ENCODE assay signal across 10 cellular contexts in the genomic region with DNA sequence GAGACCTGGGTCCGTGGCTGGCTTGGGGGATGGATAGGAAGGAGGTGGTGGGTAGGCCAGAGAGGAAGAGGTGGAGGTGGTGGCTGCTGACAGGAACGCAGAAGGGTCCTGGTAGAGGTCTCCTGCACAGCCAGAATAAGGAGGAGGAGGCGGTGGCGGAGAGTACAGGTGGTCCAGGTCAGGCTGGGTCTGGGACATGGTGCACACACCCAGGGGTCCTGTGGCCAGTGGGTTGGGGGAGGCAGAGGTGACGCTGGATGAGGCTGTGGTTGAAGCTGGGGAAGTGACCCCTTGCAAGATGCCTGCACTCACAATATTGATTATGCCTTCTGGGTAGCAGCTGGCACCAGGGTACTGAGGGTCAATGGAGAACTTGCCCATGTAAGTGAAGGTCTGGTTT. TPM values are rescaled to one million over a fixed set of nuclear protein-coding genes. Genes with fewer than 3 reads are reported as not detected.
DNase-seq lines count a peak whose midpoint lies in the region; ATAC-seq lines count a peak whose summit lies in the region.
"Had no signal": no experiment of that assay in that cellular context is flagged by ENCODE, and none has a peak within 500 bp of the region (broad histone marks: within the 10 kb centered on the region; RNA-seq: fewer than 3 reads in every experiment).

No MANE protein-coding gene starts in this region.

- H3K27ac ChIP-seq in substantia nigra (ENCODE audit: low read depth, low read length, poor library complexity, severe bottlenecking), result no peak overlapping the region

- CTCF ChIA-PET in activated CD8-positive, alpha-beta memory T cell treated with anti-CD3 and anti-CD28 coated beads, Interleukin-2, amount 10 ng/mL, durations not matched to agents 7 days and 5 days (lab: Charles Lee), result interaction anchor here (0.9 to 10.1 kb wide), 4 partner anchors 8 to 204 kb away, joined by 3 to 104 read pairs (median 19); no protein-coding TSS in a partner anchor

- intact Hi-C loops in activated CD4-positive, alpha-beta T cell treated with anti-CD3 and anti-CD28 coated beads, Interleukin-2, amount 10 ng/mL, durations not matched to agents 24 days and 14 days (cut with micrococcal nuclease), result loop anchor here (10.0 kb wide), 1 partner anchor 629 kb away; no protein-coding TSS in a partner anchor

- H3K27me3 Mint-ChIP-seq in activated CD8-positive, alpha-beta memory T cell treated with anti-CD3 and anti-CD28 coated beads, Interleukin-2, amount 10 ng/mL, durations not matched to agents 7 days and 5 days, result peaks cover 57% of the 10 kb centered on the region
- peaks cover 5% of the 10 kb centered on the region for H3K27me3 Mint-ChIP-seq in activated CD4-positive, alpha-beta T cell treated with anti-CD3 and anti-CD28 coated beads, Interleukin-2, amount 10 ng/mL, durations not matched to agents 24 days and 14 days

- H3K4me3 Mint-ChIP-seq in activated CD8-positive, alpha-beta memory T cell treated with anti-CD3 and anti-CD28 coated beads, Interleukin-2, amount 10 ng/mL, durations not matched to agents 7 days and 5 days, result peak overlapping the region; percentile 83
- H3K4me3 Mint-ChIP-seq in activated CD4-positive, alpha-beta T cell treated with anti-CD3 and anti-CD28 coated beads, Interleukin-2, amount 10 ng/mL, durations not matched to agents 24 days and 14 days, result peak overlapping the region; percentile 97

- H3K4me1 Mint-ChIP-seq in activated CD8-positive, alpha-beta memory T cell treated with anti-CD3 and anti-CD28 coated beads, Interleukin-2, amount 10 ng/mL, durations not matched to agents 7 days and 5 days, result peaks cover 57% of the 10 kb centered on the region
- H3K4me1 Mint-ChIP-seq in activated CD4-positive, alpha-beta T cell treated with anti-CD3 and anti-CD28 coated beads, Interleukin-2, amount 10 ng/mL, durations not matched to agents 24 days and 14 days, result peaks cover 59% of the 10 kb centered on the region

- H3K36me3 ChIP-seq in iPS-15b (ENCODE audit: control insufficient read depth, insufficient read depth, low read length), result no peaks in the 10 kb centered on the region

- H3K4me3 ChIP-seq in iPS-15b (ENCODE audit: low read depth, low read length), result peak overlapping the region; percentile 43

- no peak for ATAC-seq in activated CD8-positive, alpha-beta memory T cell treated with anti-CD3 and anti-CD28 coated beads, Interleukin-2, amount 10 ng/mL, durations not matched to agents 7 days and 5 days
- ATAC-seq in GM19463 (IDR thresholded peaks at IDR 0.05; ENCODE audit: unreplicated experiment), result no peak

- H3K36me3 Mint-ChIP-seq in activated CD8-positive, alpha-beta memory T cell treated with anti-CD3 and anti-CD28 coated beads, Interleukin-2, amount 10 ng/mL, durations not matched to agents 7 days and 5 days, result peaks cover 27% of the 10 kb centered on the region
- peaks cover 67% of the 10 kb centered on the region for H3K36me3 Mint-ChIP-seq in activated CD4-positive, alpha-beta T cell treated with anti-CD3 and anti-CD28 coated beads, Interleukin-2, amount 10 ng/mL, durations not matched to agents 24 days and 14 days (ENCODE audit: low read depth)

- peaks cover 45% of the 10 kb centered on the region for H3K27me3 ChIP-seq in iPS-15b (ENCODE audit: control insufficient read depth, insufficient read depth, low read length)

- no peaks in the 10 kb centered on the region for H3K9me3 Mint-ChIP-seq in activated CD8-positive, alpha-beta memory T cell treated with anti-CD3 and anti-CD28 coated beads, Interleukin-2, amount 10 ng/mL, durations not matched to agents 7 days and 5 days (ENCODE audit: low read depth)
- H3K9me3 Mint-ChIP-seq in activated CD4-positive, alpha-beta T cell treated with anti-CD3 and anti-CD28 coated beads, Interleukin-2, amount 10 ng/mL, durations not matched to agents 24 days and 14 days, result no peaks in the 10 kb centered on the region

- no peaks in the 10 kb centered on the region for H3K9me3 ChIP-seq in iPS-15b (ENCODE audit: control insufficient read depth, insufficient read depth, low read length)

- no peak overlapping the region for H3K27ac Mint-ChIP-seq in activated CD8-positive, alpha-beta memory T cell treated with anti-CD3 and anti-CD28 coated beads, Interleukin-2, amount 10 ng/mL, durations not matched to agents 7 days and 5 days
- H3K27ac Mint-ChIP-seq in activated CD4-positive, alpha-beta T cell treated with anti-CD3 and anti-CD28 coated beads, Interleukin-2, amount 10 ng/mL, durations not matched to agents 24 days and 14 days, result peak overlapping the region; percentile 100

- H3K4me1 ChIP-seq in iPS-15b (ENCODE audit: control insufficient read depth, insufficient read depth, low read length), result no peaks in the 10 kb centered on the region

- no peak overlapping the region for H3K9ac ChIP-seq in iPS-15b (ENCODE audit: low read depth, low read length)

- DNase-seq in activated CD8-positive, alpha-beta memory T cell treated with anti-CD3 and anti-CD28 coated beads, Interleukin-2, amount 10 ng/mL, durations not matched to agents 7 days and 5 days, result no peak
- DNase-seq in activated CD8-positive, alpha-beta memory T cell treated with anti-CD3 and anti-CD28 coated beads, Interleukin-2, amount 50 U/mL, for 48 hours, result no peak
- peak; percentile 62 for DNase-seq in activated CD4-positive, alpha-beta T cell treated with anti-CD3 and anti-CD28 coated beads, Interleukin-2, amount 10 ng/mL, durations not matched to agents 24 days and 14 days
- DNase-seq in stimulated activated CD4-positive, alpha-beta T cell treated with anti-CD3 and anti-CD28 coated beads, TNF-alpha, amount 100 ng/mL, for 1 hour (ENCODE audit: low read depth in 3 of 3, low spot score in 1 of 3), result peak in 2 of 3 donors; percentile 1 to 13
- DNase-seq in substantia nigra (lab: John Stamatoyannopoulos, UW) (no peak), KG1 (lab: John Stamatoyannopoulos, UW) (no peak)
- DNase-seq: DMS53, NCI-H2171 had no signal

RNA-seq across cellular contexts. Expression of gene EGR2, which starts 2.2 kb away (rescaled TPM):
- 10 to 100 TPM in 1 of 2 experiments, 1 to 10 TPM in 1; 4.7 to 21.6 TPM for total RNA-seq in activated CD8-positive, alpha-beta memory T cell treated with anti-CD3 and anti-CD28 coated beads, Interleukin-2, amount 10 ng/mL, durations not matched to agents 7 days and 5 days
- total RNA-seq in activated CD4-positive, alpha-beta T cell treated with anti-CD3 and anti-CD28 coated beads, Interleukin-2, amount 10 ng/mL, durations not matched to agents 24 days and 14 days, result 178 and 201 TPM in 2 replicates

RNA-seq across cellular contexts. Expression of gene ADO, which starts 9.5 kb away (rescaled TPM):
- total RNA-seq in activated CD8-positive, alpha-beta memory T cell treated with anti-CD3 and anti-CD28 coated beads, Interleukin-2, amount 10 ng/mL, durations not matched to agents 7 days and 5 days, result 10 to 100 TPM; 19.4 to 25.9 TPM
- total RNA-seq in activated CD4-positive, alpha-beta T cell treated with anti-CD3 and anti-CD28 coated beads, Interleukin-2, amount 10 ng/mL, durations not matched to agents 24 days and 14 days, result 43.6 and 43.8 TPM in 2 replicates

Comparison
In these comparisons a context has a peak if more than half of its experiments do, and no peak if none do; other contexts are left out.
1. DNase-seq: peak in activated CD4-positive, alpha-beta T cell treated with anti-CD3 and anti-CD28 coated beads, Interleukin-2, amount 10 ng/mL, durations not matched to agents 24 days and 14 days (single experiment) and stimulated activated CD4-positive, alpha-beta T cell treated with anti-CD3 and anti-CD28 coated beads, TNF-alpha, amount 100 ng/mL, for 1 hour (2 of 3); none in activated CD8-positive, alpha-beta memory T cell treated with anti-CD3 and anti-CD28 coated beads, Interleukin-2, amount 10 ng/mL, durations not matched to agents 7 days and 5 days (single experiment), activated CD8-positive, alpha-beta memory T cell treated with anti-CD3 and anti-CD28 coated beads, Interleukin-2, amount 50 U/mL, for 48 hours (single experiment), substantia nigra (0 of 49) and KG1 (single experiment).